In genomic region chr22:28981818-28982499, GRCh38 we compare ENCODE assay signal across 1 cellular context.
TF ChIP-seq lines count a peak whose summit lies in the region.

No MANE protein-coding gene starts in this region.

TF ChIP-seq in HepG2, 621 proteins besides CTCF, POLR2A, EP300 and RAD21 (continued from another document and continues in another):
- TF ChIP-seq ZNF142 (CRISPR knock-in tag; IDR thresholded peaks at IDR 0.05), result no peak
- no peak for TF ChIP-seq RFXANK (CRISPR knock-in tag; IDR thresholded peaks at IDR 0.05)
- TF ChIP-seq ZNF224 (CRISPR knock-in tag; IDR thresholded peaks at IDR 0.05), result no peak
- TF ChIP-seq ZNF644 (CRISPR knock-in tag; IDR thresholded peaks at IDR 0.05; ENCODE audit: low read depth), result peak; percentile 64
- TF ChIP-seq SMAD1 (CRISPR knock-in tag; IDR thresholded peaks at IDR 0.05; ENCODE audit: borderline replicate concordance, low read depth), result no peak
- TF ChIP-seq HOXA5 (CRISPR knock-in tag; IDR thresholded peaks at IDR 0.05), result peak; percentile 64; the same call in 1 of the 2 replicates
- TF ChIP-seq ATF6 (CRISPR knock-in tag; conservative IDR thresholded peaks at IDR 0.05), result no peak
- no peak for TF ChIP-seq ZKSCAN1 (IDR thresholded peaks at IDR 0.05; ENCODE audit: low read length)
- TF ChIP-seq PPARG (CRISPR knock-in tag; conservative IDR thresholded peaks at IDR 0.05), result peak; percentile 80
- no peak; the same call in 1 of the 2 replicates for TF ChIP-seq ZMYM3 (CRISPR knock-in tag; IDR thresholded peaks at IDR 0.05)
- no peak for TF ChIP-seq FUBP1 (CRISPR knock-in tag; IDR thresholded peaks at IDR 0.05; ENCODE audit: borderline replicate concordance)
- 0 out of 2 replicates have a peak, but pooled peaks have one; percentile 24 for TF ChIP-seq ZBTB26 (CRISPR knock-in tag; IDR thresholded peaks at IDR 0.05; ENCODE audit: borderline replicate concordance)
- no peak for TF ChIP-seq ZNF354B (CRISPR knock-in tag; IDR thresholded peaks at IDR 0.05)
- TF ChIP-seq ZNF710 (CRISPR knock-in tag; IDR thresholded peaks at IDR 0.05; ENCODE audit: borderline replicate concordance), result peak; percentile 49; the same call in 1 of the 2 replicates
- TF ChIP-seq ZNF510 (CRISPR knock-in tag; IDR thresholded peaks at IDR 0.05; ENCODE audit: low read depth), result no peak
- TF ChIP-seq ZKSCAN8 (CRISPR knock-in tag; IDR thresholded peaks at IDR 0.05; ENCODE audit: borderline replicate concordance), result peak; percentile 81; the same call in 1 of the 2 replicates
- peak; percentile 24; the same call in 1 of the 2 replicates for TF ChIP-seq GABPB1 (CRISPR knock-in tag; IDR thresholded peaks at IDR 0.05)
- TF ChIP-seq TAF15 (IDR thresholded peaks at IDR 0.05; ENCODE audit: low read depth, low read length, poor library complexity, severe bottlenecking), result no peak
- TF ChIP-seq SIX1 (CRISPR knock-in tag; IDR thresholded peaks at IDR 0.05; ENCODE audit: borderline replicate concordance), result peak; percentile 80; the same call in 1 of the 2 replicates
- TF ChIP-seq ZMAT3 (CRISPR knock-in tag; conservative IDR thresholded peaks at IDR 0.05), result no peak
- no peak for TF ChIP-seq ZNF841 (CRISPR knock-in tag; IDR thresholded peaks at IDR 0.05; ENCODE audit: borderline replicate concordance)
- 0 out of 2 replicates have a peak, but pooled peaks have one; percentile 66 for TF ChIP-seq MEIS2 (CRISPR knock-in tag; IDR thresholded peaks at IDR 0.05)
- 0 out of 2 replicates have a peak, but pooled peaks have one; percentile 4 for TF ChIP-seq ZNF629 (CRISPR knock-in tag; conservative IDR thresholded peaks at IDR 0.05)
- TF ChIP-seq ZSCAN20 (CRISPR knock-in tag; IDR thresholded peaks at IDR 0.05; ENCODE audit: borderline replicate concordance), result 0 out of 2 replicates have a peak, but pooled peaks have one; percentile 19
- TF ChIP-seq STAT6 (CRISPR knock-in tag; IDR thresholded peaks at IDR 0.05; ENCODE audit: borderline replicate concordance), result no peak
- TF ChIP-seq ZBTB25 (CRISPR knock-in tag; IDR thresholded peaks at IDR 0.05), result 0 out of 2 replicates have a peak, but pooled peaks have one; percentile 34
- no peak; the same call in 2 of the 3 replicates for TF ChIP-seq MXI1 (IDR thresholded peaks at IDR 0.05; ENCODE audit: borderline replicate concordance, low read depth, low read length)
- no peak for TF ChIP-seq YEATS2 (CRISPR knock-in tag; IDR thresholded peaks at IDR 0.05; ENCODE audit: borderline replicate concordance)
- 0 out of 2 replicates have a peak, but pooled peaks have one; percentile 30 for TF ChIP-seq ZBTB42 (CRISPR knock-in tag; IDR thresholded peaks at IDR 0.05)
- TF ChIP-seq CSRNP1 (CRISPR knock-in tag; IDR thresholded peaks at IDR 0.05), result no peak
- peak; percentile 37; the same call in 1 of the 2 replicates for TF ChIP-seq ZBTB43 (CRISPR knock-in tag; conservative IDR thresholded peaks at IDR 0.05)
- peak; percentile 74 for TF ChIP-seq ZBTB7B (CRISPR knock-in tag; IDR thresholded peaks at IDR 0.05)
- TF ChIP-seq CENPX (CRISPR knock-in tag; IDR thresholded peaks at IDR 0.05), result no peak
- TF ChIP-seq RBFOX2 (IDR thresholded peaks at IDR 0.05; ENCODE audit: low read depth, low read length), result no peak
- TF ChIP-seq ZFP82 (CRISPR knock-in tag; IDR thresholded peaks at IDR 0.05; ENCODE audit: borderline replicate concordance), result no peak
- no peak for TF ChIP-seq MYC (CRISPR knock-in tag; IDR thresholded peaks at IDR 0.05; ENCODE audit: borderline replicate concordance)
- TF ChIP-seq GFI1 (CRISPR knock-in tag; IDR thresholded peaks at IDR 0.05; ENCODE audit: borderline replicate concordance), result peak; percentile 82
- TF ChIP-seq TP53 (CRISPR knock-in tag; conservative IDR thresholded peaks at IDR 0.05), result no peak
- TF ChIP-seq TGIF2 (CRISPR knock-in tag; IDR thresholded peaks at IDR 0.05), result peak; percentile 41; the same call in 1 of the 2 replicates
- no peak; the same call in 1 of the 2 replicates for TF ChIP-seq ZNF558 (CRISPR knock-in tag; IDR thresholded peaks at IDR 0.05; ENCODE audit: borderline replicate concordance)
- no peak for TF ChIP-seq TOPORS (CRISPR knock-in tag; IDR thresholded peaks at IDR 0.05)
- TF ChIP-seq SIX4 (CRISPR knock-in tag; IDR thresholded peaks at IDR 0.05), result peak; percentile 64; the same call in 1 of the 2 replicates
